8 cellular contexts compared by ENCODE assay signal in genomic region chr3:32571192-32571485, GRCh38.
A peak's percentile ranks its signal among the peaks of the same experiment; 100 is the strongest.
DNase-seq lines count a peak whose midpoint lies in the region; ATAC-seq lines count a peak whose summit lies in the region.

No MANE protein-coding gene starts in this region.

- H3K4me1 Mint-ChIP-seq in activated naive CD8-positive, alpha-beta T cell treated with anti-CD3 and anti-CD28 coated beads, Interleukin-2, amount 50 U/mL, for 24 hours: peaks cover 27% of the 10 kb centered on the region
- peaks cover 8% of the 10 kb centered on the region for H3K4me1 Mint-ChIP-seq in stimulated activated naive CD8-positive, alpha-beta T cell treated with anti-CD3 and anti-CD28 coated beads, Interleukin-15, amount 100 ng/mL, for 72 hours

- ATAC-seq in GM18868 (IDR thresholded peaks at IDR 0.05; ENCODE audit: unreplicated experiment) (peak; percentile 35), HG03103 (IDR thresholded peaks at IDR 0.05; ENCODE audit: low read depth, unreplicated experiment) (peak; percentile 35)
- no peak for ATAC-seq in activated naive CD8-positive, alpha-beta T cell treated with anti-CD3 and anti-CD28 coated beads, Interleukin-2, amount 50 U/mL, for 24 hours
- peak; percentile 47 for ATAC-seq in stimulated activated naive CD8-positive, alpha-beta T cell treated with anti-CD3 and anti-CD28 coated beads, Interleukin-15, amount 100 ng/mL, for 72 hours

- no peaks in the 10 kb centered on the region for H3K9me3 Mint-ChIP-seq in activated naive CD8-positive, alpha-beta T cell treated with anti-CD3 and anti-CD28 coated beads, Interleukin-2, amount 50 U/mL, for 24 hours
- H3K9me3 Mint-ChIP-seq in stimulated activated naive CD8-positive, alpha-beta T cell treated with anti-CD3 and anti-CD28 coated beads, Interleukin-15, amount 100 ng/mL, for 72 hours: no peaks in the 10 kb centered on the region

- peak overlapping the region; percentile 96 for H3K4me3 ChIP-seq in iPS-18c (ENCODE audit: insufficient read depth, low read depth, low read length)

- H3K36me3 Mint-ChIP-seq in activated naive CD8-positive, alpha-beta T cell treated with anti-CD3 and anti-CD28 coated beads, Interleukin-2, amount 50 U/mL, for 24 hours (ENCODE audit: low read depth): peaks cover 9% of the 10 kb centered on the region

- no peaks in the 10 kb centered on the region for H3K27me3 Mint-ChIP-seq in activated naive CD8-positive, alpha-beta T cell treated with anti-CD3 and anti-CD28 coated beads, Interleukin-2, amount 50 U/mL, for 24 hours
- no peaks in the 10 kb centered on the region for H3K27me3 Mint-ChIP-seq in stimulated activated naive CD8-positive, alpha-beta T cell treated with anti-CD3 and anti-CD28 coated beads, Interleukin-15, amount 100 ng/mL, for 72 hours

- peak overlapping the region; percentile 86 for H3K27ac Mint-ChIP-seq in activated naive CD8-positive, alpha-beta T cell treated with anti-CD3 and anti-CD28 coated beads, Interleukin-2, amount 50 U/mL, for 24 hours
- H3K27ac Mint-ChIP-seq in stimulated activated naive CD8-positive, alpha-beta T cell treated with anti-CD3 and anti-CD28 coated beads, Interleukin-15, amount 100 ng/mL, for 72 hours: peak overlapping the region; percentile 85 to 93

- no peaks in the 10 kb centered on the region for H3K9me3 ChIP-seq in iPS-18c (ENCODE audit: control insufficient read depth, insufficient read depth, low read length)

- H3K4me3 Mint-ChIP-seq in activated naive CD8-positive, alpha-beta T cell treated with anti-CD3 and anti-CD28 coated beads, Interleukin-2, amount 50 U/mL, for 24 hours: peak overlapping the region; percentile 93
- peak overlapping the region; percentile 87 to 92 for H3K4me3 Mint-ChIP-seq in stimulated activated naive CD8-positive, alpha-beta T cell treated with anti-CD3 and anti-CD28 coated beads, Interleukin-15, amount 100 ng/mL, for 72 hours

- no peak for DNase-seq in activated naive CD8-positive, alpha-beta T cell treated with anti-CD3 and anti-CD28 coated beads, Interleukin-2, amount 50 U/mL, for 24 hours
- no peak for DNase-seq in stimulated activated naive CD8-positive, alpha-beta T cell treated with anti-CD3 and anti-CD28 coated beads, Interleukin-15, amount 100 ng/mL, for 72 hours
- DNase-seq in T-helper 9 cell (no peak), NCI-H1048 (lab: John Stamatoyannopoulos, UW) (no peak), amniotic stem cell (lab: John Stamatoyannopoulos, UW) (no peak)
